In the genomic region with DNA sequence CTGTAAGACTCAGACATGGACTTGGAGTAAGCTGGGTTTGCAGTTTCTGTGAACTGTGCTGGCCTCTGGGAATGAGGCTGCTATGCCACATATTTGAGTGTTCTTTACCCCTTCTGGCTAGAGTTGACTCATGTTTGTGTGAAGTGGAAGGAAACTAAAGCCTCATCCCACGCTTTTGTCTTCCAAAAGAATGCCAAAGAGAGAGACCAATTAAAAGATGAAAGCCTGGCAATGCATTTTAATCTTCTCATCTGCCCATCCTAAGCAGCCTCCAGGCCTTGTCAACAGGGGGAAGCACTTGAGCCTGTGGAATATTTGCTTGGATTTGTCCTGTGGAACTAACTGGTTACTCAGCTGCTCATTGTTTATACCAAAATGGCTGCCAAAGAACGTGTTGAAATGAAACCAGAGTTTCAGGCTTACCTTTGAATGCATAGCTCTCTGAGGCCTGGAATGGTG, we compare ENCODE assay signal across 10 cellular contexts. TPM values are rescaled to one million over a fixed set of nuclear protein-coding genes. Genes with fewer than 3 reads are reported as not detected.
DNase-seq lines count a peak whose midpoint lies in the region; ATAC-seq and TF ChIP-seq lines count a peak whose summit lies in the region.
"Had no signal": no experiment of that assay in that cellular context is flagged by ENCODE, and none has a peak within 500 bp of the region (broad histone marks: within the 10 kb centered on the region; RNA-seq: fewer than 3 reads in every experiment).

No MANE protein-coding gene starts in this region.

- intact Hi-C loops in left ventricle myocardium superior (cut with micrococcal nuclease), result no loop called here

- no peak overlapping the region for H3K4me3 ChIP-seq in choroid plexus epithelial cell (ENCODE audit: low read depth, low read length)

- peak in 2 of 3 experiments; percentile 13 to 51 for DNase-seq in NCI-H1417 (lab: John Stamatoyannopoulos, UW)
- no peak for DNase-seq in NCI-H1417 treated with DMSO at 0.1 percent for 48 hours (lab: John Stamatoyannopoulos, UW)
- DNase-seq in NCI-H1092 treated with DMSO at 0.1 percent for 48 hours (lab: John Stamatoyannopoulos, UW), result peak; percentile 62
- peak; percentile 88 for DNase-seq in choroid plexus epithelial cell (ENCODE audit: low read depth)
- no peak for DNase-seq in omental fat pad (ENCODE audit: low spot score)
- DNase-seq in left ventricle myocardium superior, result no peak
- DNase-seq in cortex of kidney (lab: John Stamatoyannopoulos, UW), result no peak
- DNase-seq: activated CD8-positive, alpha-beta memory T cell treated with anti-CD3 and anti-CD28 coated beads, Interleukin-2, amount 50 U/mL, for 48 hours; NCI-H2171 treated with DMSO at 0.1 percent for 48 hours had no signal

- TF ChIP-seq CTCF in choroid plexus epithelial cell (conservative IDR thresholded peaks at IDR 0.05; ENCODE audit: low read depth, low read length) (peak; percentile 55), omental fat pad (IDR thresholded peaks at IDR 0.05) (no peak)

- ATAC-seq in omental fat pad (ENCODE audit: low FRiP score), result peak; percentile 55
- no peak for ATAC-seq in left ventricle myocardium superior
- ATAC-seq in HG02973 (IDR thresholded peaks at IDR 0.05; ENCODE audit: unreplicated experiment), result no peak

RNA-seq across cellular contexts. Expression of a gene that starts 49.1 kb away (rescaled TPM):
- 10 to 100 TPM in 3 of 4 donors, 1 to 10 TPM in 1; 7.7 to 22.0 (median 12.4) TPM for total RNA-seq in omental fat pad
- total RNA-seq in left ventricle myocardium superior, result 480 TPM

Comparison
In these comparisons a context has a peak if more than half of its experiments do, and no peak if none do; other contexts are left out.
1. DNase-seq: peak in NCI-H1417 (2 of 3), NCI-H1092 treated with DMSO at 0.1 percent for 48 hours (single experiment) and choroid plexus epithelial cell (single experiment); none in NCI-H1417 treated with DMSO at 0.1 percent for 48 hours (single experiment), omental fat pad (single experiment), left ventricle myocardium superior (single experiment) and cortex of kidney (single experiment).
2. RNA of a gene that starts 49.1 kb away (total RNA-seq): 480 TPM in left ventricle myocardium superior (single experiment); 7.7 to 22.0 TPM in omental fat pad; every median in the first group is over 10 times any median in the second.